Comparison of ENCODE assay signal across 9 cellular contexts in the genomic region with DNA sequence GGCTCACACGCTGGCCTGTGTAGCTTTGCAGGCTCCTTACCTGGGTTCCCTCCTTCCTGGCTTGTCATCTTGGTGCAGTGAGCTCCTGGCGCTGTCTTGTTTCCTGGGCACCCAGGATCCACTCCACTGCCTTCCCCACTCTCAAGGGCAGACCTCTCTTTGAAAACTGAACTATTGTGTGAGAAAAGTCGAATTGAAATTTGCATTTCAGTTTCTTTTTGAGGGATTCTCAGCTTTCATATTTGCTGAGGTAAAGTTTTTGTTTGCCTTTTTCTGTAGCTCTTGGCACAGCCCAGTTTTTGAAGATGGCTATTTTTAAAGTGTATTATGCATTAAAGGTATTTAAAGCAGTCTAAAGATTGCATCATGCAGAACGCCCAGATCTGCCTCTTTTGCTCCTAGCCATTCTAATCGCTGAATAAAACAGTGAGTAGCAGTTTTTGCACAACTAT.
DNase-seq lines count a peak whose midpoint lies in the region; ATAC-seq, FAIRE-seq and TF ChIP-seq lines count a peak whose summit lies in the region.
"Had no signal": no experiment of that assay in that cellular context is flagged by ENCODE, and none has a peak within 500 bp of the region (broad histone marks: within the 10 kb centered on the region; RNA-seq: fewer than 3 reads in every experiment).

No MANE protein-coding gene starts in this region.

- TF ChIP-seq CTCF in osteocyte (IDR thresholded peaks at IDR 0.05): no peak
- TF ChIP-seq CTCF in D721Med (IDR thresholded peaks at IDR 0.05; ENCODE audit: insufficient read depth, missing control alignments): no peak

- ATAC-seq in GM21786 (IDR thresholded peaks at IDR 0.05; ENCODE audit: unreplicated experiment) (peak; percentile 67), HG03565 (IDR thresholded peaks at IDR 0.05; ENCODE audit: unreplicated experiment) (peak; percentile 67)

- no peaks in the 10 kb centered on the region for H3K27me3 Mint-ChIP-seq in activated T-cell treated with anti-CD3 and anti-CD28 coated beads, Interleukin-2, amount 50 U/mL, for 24 hours
- no peaks in the 10 kb centered on the region for H3K27me3 Mint-ChIP-seq in osteocyte (ENCODE audit: unreplicated experiment)

- FAIRE-seq in D721Med (lab: Jason Lieb, UNC): no peak

- peak overlapping the region; percentile 61 for H3K27ac Mint-ChIP-seq in activated T-cell treated with anti-CD3 and anti-CD28 coated beads, Interleukin-2, amount 50 U/mL, for 24 hours
- peak overlapping the region; percentile 15 for H3K27ac Mint-ChIP-seq in osteocyte (ENCODE audit: unreplicated experiment)

- H3K4me3 Mint-ChIP-seq in activated T-cell treated with anti-CD3 and anti-CD28 coated beads, Interleukin-2, amount 50 U/mL, for 24 hours: no peak overlapping the region
- H3K4me3 Mint-ChIP-seq in osteocyte (ENCODE audit: unreplicated experiment): no peak overlapping the region

- no peaks in the 10 kb centered on the region for H3K9me3 Mint-ChIP-seq in activated T-cell treated with anti-CD3 and anti-CD28 coated beads, Interleukin-2, amount 50 U/mL, for 24 hours
- H3K9me3 Mint-ChIP-seq in osteocyte (ENCODE audit: unreplicated experiment): no peaks in the 10 kb centered on the region

- DNase-seq in activated T-cell treated with anti-CD3 and anti-CD28 coated beads, Interleukin-2, amount 50 U/mL, for 24 hours: no peak
- DNase-seq in activated T-cell treated with anti-CD3 and anti-CD28 coated beads for 4 hours: no peak
- no peak for DNase-seq in osteocyte (ENCODE audit: extremely low spot score, unreplicated experiment)
- DNase-seq in cerebellar nuclear complex (lab: John Stamatoyannopoulos, UW): no peak
- DNase-seq in NK-92 treated with Interleukin-12 subunit alpha and Interleukin-12 subunit beta, amount 100 ng/mL, for 24 hours (lab: John Stamatoyannopoulos, UW): no peak
- no peak for DNase-seq in D721Med (ENCODE audit: insufficient read length, low spot score)
- DNase-seq: kidney glomerular epithelial cell had no signal

- peaks cover 12% of the 10 kb centered on the region for H3K4me1 Mint-ChIP-seq in activated T-cell treated with anti-CD3 and anti-CD28 coated beads, Interleukin-2, amount 50 U/mL, for 24 hours (ENCODE audit: low read depth)
- H3K4me1 Mint-ChIP-seq in osteocyte (ENCODE audit: unreplicated experiment): peaks cover 9% of the 10 kb centered on the region

- peaks cover 84% of the 10 kb centered on the region for H3K36me3 Mint-ChIP-seq in activated T-cell treated with anti-CD3 and anti-CD28 coated beads, Interleukin-2, amount 50 U/mL, for 24 hours (ENCODE audit: low read depth)
- H3K36me3 Mint-ChIP-seq in osteocyte (ENCODE audit: unreplicated experiment): peaks cover 32% of the 10 kb centered on the region
